In the genomic region with DNA sequence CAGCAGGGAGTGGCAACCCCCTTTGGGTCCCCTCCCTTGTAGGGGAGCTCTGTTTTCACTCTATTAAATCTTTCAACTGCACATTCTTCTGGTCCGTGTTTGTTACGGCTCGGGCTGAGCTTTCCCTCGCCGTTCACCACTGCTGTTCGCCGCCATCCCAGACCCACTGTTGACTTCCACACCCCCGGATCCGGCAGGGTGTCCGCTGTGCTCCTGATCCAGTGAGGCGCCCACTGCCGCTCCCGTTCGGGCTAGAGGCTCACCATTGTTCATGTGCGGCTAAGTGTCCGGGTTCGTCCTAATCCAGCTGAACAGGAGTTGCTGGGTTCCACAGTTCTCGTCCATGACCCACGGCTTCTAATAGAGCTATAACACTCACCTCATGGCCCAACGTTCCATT, we compare ENCODE assay signal across 26 cellular contexts.
"Had no signal": no experiment of that assay in that cellular context is flagged by ENCODE, and none has a peak within 500 bp of the region (broad histone marks: within the 10 kb centered on the region; RNA-seq: fewer than 3 reads in every experiment).

No MANE protein-coding gene starts in this region.

- H3K4me3 ChIP-seq: ascending aorta, cardiac muscle cell had no signal

- H3K27ac ChIP-seq: ascending aorta, cardiac muscle cell, VCaP had no signal

- H3K27me3 ChIP-seq: ascending aorta had no signal

- ATAC-seq: activated CD8-positive, alpha-beta memory T cell treated with anti-CD3 and anti-CD28 coated beads, Interleukin-2, amount 10 ng/mL, durations not matched to agents 7 days and 5 days; activated CD8-positive, alpha-beta T cell treated with anti-CD3 and anti-CD28 coated beads, Interleukin-2, amount 10 ng/mL, durations not matched to agents 7 days and 5 days; activated naive CD8-positive, alpha-beta T cell treated with anti-CD3 and anti-CD28 coated beads, Interleukin-2, amount 50 U/mL, for 24 hours had no signal

- H3K4me1 ChIP-seq: ascending aorta had no signal

- DNase-seq: activated B cell treated with CpG ODN at 0.5 μM for 24 hours; activated CD4-positive, alpha-beta memory T cell treated with anti-CD3 and anti-CD28 coated beads, Interleukin-2, amount 10 ng/mL, durations not matched to agents 7 days and 5 days; activated CD4-positive, alpha-beta T cell treated with anti-CD3 and anti-CD28 coated beads for 4 hours; activated CD4-positive, alpha-beta T cell treated with anti-CD3 and anti-CD28 coated beads, Interleukin-2, amount 10 ng/mL, durations not matched to agents 24 days and 14 days; activated CD4-positive, alpha-beta T cell treated with anti-CD3 and anti-CD28 coated beads, Interleukin-2, amount 50 U/mL, for 48 hours; activated CD4-positive, CD25-positive, alpha-beta regulatory T cell treated with anti-CD3 and anti-CD28 coated beads, Interleukin-2, amount 50 U/mL, for 72 hours; activated CD8-positive, alpha-beta memory T cell treated with anti-CD3 and anti-CD28 coated beads for 24 hours; activated CD8-positive, alpha-beta memory T cell treated with anti-CD3 and anti-CD28 coated beads, Interleukin-2, amount 10 ng/mL, durations not matched to agents 7 days and 5 days; activated CD8-positive, alpha-beta memory T cell treated with anti-CD3 and anti-CD28 coated beads, Interleukin-2, amount 50 U/mL, for 48 hours; activated CD8-positive, alpha-beta T cell treated with anti-CD3 and anti-CD28 coated beads, Interleukin-2, amount 10 ng/mL, durations not matched to agents 7 days and 5 days; activated effector memory CD4-positive, alpha-beta T cell treated with Interleukin-2 at 50 U/mL for 16 hours; activated naive CD4-positive, alpha-beta T cell treated with anti-CD3 and anti-CD28 coated beads, Interleukin-2, amount 10 ng/mL, durations not matched to agents 7 days and 5 days; activated naive CD4-positive, alpha-beta T cell treated with Interleukin-2 at 50 U/mL for 16 hours; activated naive CD8-positive, alpha-beta T cell treated with anti-CD3 and anti-CD28 coated beads, Interleukin-2, amount 10 ng/mL, durations not matched to agents 7 days and 5 days; activated naive CD8-positive, alpha-beta T cell treated with anti-CD3 and anti-CD28 coated beads, Interleukin-2, amount 50 U/mL, for 24 hours; activated T-cell treated with anti-CD3 and anti-CD28 coated beads, Interleukin-2, amount 50 U/mL, for 24 hours; activated T-cell treated with anti-CD3 and anti-CD28 coated beads, Interleukin-2, amount 50 U/mL, for 48 hours; amygdala; anterior cingulate cortex; central memory CD4-positive, alpha-beta T cell; T-helper 1 cell; T-helper 2 cell; T-helper 9 cell had no signal

- H3K9me3 ChIP-seq: ascending aorta had no signal

- H3K36me3 ChIP-seq: ascending aorta, cardiac muscle cell had no signal
